ENCODE assay signal across 33 cellular contexts in genomic region chr17:29197516-29198272, GRCh38. TPM values are rescaled to one million over a fixed set of nuclear protein-coding genes. Genes with fewer than 3 reads are reported as not detected.
DNase-seq lines count a peak whose midpoint lies in the region; ATAC-seq and TF ChIP-seq lines count a peak whose summit lies in the region.
"Had no signal": no experiment of that assay in that cellular context is flagged by ENCODE, and none has a peak within 500 bp of the region (broad histone marks: within the 10 kb centered on the region; RNA-seq: fewer than 3 reads in every experiment).

No MANE protein-coding gene starts in this region.

- no peaks in the 10 kb centered on the region for H3K9me3 Mint-ChIP-seq in dendritic cell treated with granulocyte-macrophage colony-stimulating factor and Interleukin-4, amounts not matched to agents 40 ng/mL and 50 ng/mL, for 4 days
- H3K9me3 Mint-ChIP-seq: activated CD4-positive, alpha-beta memory T cell treated with anti-CD3 and anti-CD28 coated beads for 36 hours; activated naive CD4-positive, alpha-beta T cell treated with anti-CD3 and anti-CD28 coated beads, Interleukin-2, amount 50 U/mL, for 72 hours; CD4-positive, alpha-beta T cell; effector memory CD8-positive, alpha-beta T cell; immature natural killer cell; nephron progenitor cell had no signal

- no peaks in the 10 kb centered on the region for H3K79me1 ChIP-seq in IMR-90 (ENCODE audit: low read depth in 1 of 2, low read length in 2 of 2)

- H2AFZ ChIP-seq in IMR-90 (replicated peaks; ENCODE audit: low read length, poor library complexity) = peak overlapping the region; percentile 71

- no peaks in the 10 kb centered on the region for H4K20me1 ChIP-seq in IMR-90 (ENCODE audit: insufficient read depth, low read length)

- in situ Hi-C loops in IMR-90 (cut with MboI; ENCODE audit: low sequenced_read_pairs) = no loop called here

- H3K4me3 Mint-ChIP-seq in dendritic cell treated with granulocyte-macrophage colony-stimulating factor and Interleukin-4, amounts not matched to agents 40 ng/mL and 50 ng/mL, for 4 days = no peak overlapping the region
- H3K4me3 Mint-ChIP-seq: activated CD4-positive, alpha-beta memory T cell treated with anti-CD3 and anti-CD28 coated beads for 36 hours; CD4-positive, alpha-beta T cell; effector memory CD8-positive, alpha-beta T cell; immature natural killer cell; nephron progenitor cell had no signal

- no TSS peak for BruUV-seq in IMR-90 (replicated peaks; lab: Mats Ljungman, UMichigan)

- H4K8ac ChIP-seq in IMR-90 (ENCODE audit: low read depth in 2 of 2, low read length in 2 of 2) = no peak overlapping the region

- dilution Hi-C loops in IMR-90 (cut with HindIII; ENCODE audit: low sequenced_read_pairs, unreplicated experiment) = no loop called here

- H3K23ac ChIP-seq in IMR-90 (ENCODE audit: low read depth, low read length) = no peak overlapping the region

- no peak overlapping the region for H3K4me2 ChIP-seq in IMR-90 (ENCODE audit: low read depth, low read length)

- H3K4me1 ChIP-seq in IMR-90 (ENCODE audit: control insufficient read depth, insufficient read depth, low read length) (peaks cover 2% of the 10 kb centered on the region; the same call in 1 of the 2 replicates), SJCRH30 (peaks cover 30% of the 10 kb centered on the region)
- H3K4me1 ChIP-seq: testis had no signal

- no peak overlapping the region for H3K56ac ChIP-seq in IMR-90 (ENCODE audit: extremely low read depth, insufficient read depth, low read length)

- H3K18ac ChIP-seq in IMR-90 (ENCODE audit: low read depth, low read length) = no peak overlapping the region

- H3K27ac ChIP-seq in IMR-90 (ENCODE audit: insufficient read depth, low read length) = no peak overlapping the region
- H3K27ac ChIP-seq in temporal lobe (ENCODE audit: low read depth, low read length) = peak overlapping the region; percentile 66
- H3K27ac ChIP-seq in SJCRH30 = no peak overlapping the region
- H3K27ac ChIP-seq: ovary, skin epidermis, testis had no signal

- TF ChIP-seq POLR2A in IMR-90 (IDR thresholded peaks at IDR 0.05; ENCODE audit: low read depth, low read length) = no peak

- no peak for TF ChIP-seq CTCF in IMR-90 (conservative IDR thresholded peaks at IDR 0.05; ENCODE audit: low read depth, low read length)

- H3K9ac ChIP-seq in IMR-90 (ENCODE audit: low read depth, low read length) = no peak overlapping the region

- H2AK5ac ChIP-seq in IMR-90 (ENCODE audit: low read depth, low read length) = no peak overlapping the region; the same call in 1 of the 2 replicates

- POLR2A ChIA-PET in IMR-90 (lab: Charles Lee; ENCODE audit: unreplicated experiment) = interaction anchor here (0.5 kb wide), 1 partner anchor 317 kb away, joined by 12 read pairs; no protein-coding TSS in a partner anchor

- no peak overlapping the region for H4K91ac ChIP-seq in IMR-90 (ENCODE audit: insufficient read depth, low read depth, low read length)

- no peak overlapping the region for H3K14ac ChIP-seq in IMR-90 (replicated peaks; ENCODE audit: low read depth, low read length)

- H2BK5ac ChIP-seq in IMR-90 (ENCODE audit: low read depth, low read length, poor library complexity, severe bottlenecking) = no peak overlapping the region

- no peak overlapping the region for H2BK120ac ChIP-seq in IMR-90 (ENCODE audit: low read depth, low read length)

- TF ChIP-seq RAD21 in IMR-90 (IDR thresholded peaks at IDR 0.05; ENCODE audit: low read length) = no peak

- WGBS in IMR-90 (ENCODE audit: extremely low coverage in 2 of 2, insufficient read length in 1 of 2), 2 experiments = 88% methylated on average over 9 of the region's 16 CpGs; no CpG with 5 or more reads in 1 of the 2 experiments

- H2BK20ac ChIP-seq in IMR-90 (ENCODE audit: low read depth, low read length) = no peak overlapping the region

- ATAC-seq in IMR-90 (ENCODE audit: low read depth) = no peak
- no peak for ATAC-seq in GM21390 (IDR thresholded peaks at IDR 0.05; ENCODE audit: unreplicated experiment)
- ATAC-seq in stimulated activated naive CD8-positive, alpha-beta T cell treated with anti-CD3 and anti-CD28 coated beads, Interleukin-15, Interleukin-2, amounts not matched to agents 100 U/mL and 50 U/mL, for 24 hours = no peak
- ATAC-seq: activated naive CD4-positive, alpha-beta T cell treated with anti-CD3 and anti-CD28 coated beads, Interleukin-2, amount 50 U/mL, for 72 hours; effector memory CD8-positive, alpha-beta T cell; left cardiac atrium; Right ventricle myocardium inferior had no signal

- peak overlapping the region; percentile 87 for H3K27ac Mint-ChIP-seq in dendritic cell treated with granulocyte-macrophage colony-stimulating factor and Interleukin-4, amounts not matched to agents 40 ng/mL and 50 ng/mL, for 4 days
- H3K27ac Mint-ChIP-seq: activated CD4-positive, alpha-beta memory T cell treated with anti-CD3 and anti-CD28 coated beads for 36 hours; activated naive CD4-positive, alpha-beta T cell treated with anti-CD3 and anti-CD28 coated beads, Interleukin-2, amount 50 U/mL, for 72 hours; CD4-positive, alpha-beta T cell; effector memory CD8-positive, alpha-beta T cell; immature natural killer cell; nephron progenitor cell had no signal

- H3K36me3 Mint-ChIP-seq in dendritic cell treated with granulocyte-macrophage colony-stimulating factor and Interleukin-4, amounts not matched to agents 40 ng/mL and 50 ng/mL, for 4 days (ENCODE audit: low read depth) = no peaks in the 10 kb centered on the region
- H3K36me3 Mint-ChIP-seq: activated CD4-positive, alpha-beta memory T cell treated with anti-CD3 and anti-CD28 coated beads for 36 hours; activated naive CD4-positive, alpha-beta T cell treated with anti-CD3 and anti-CD28 coated beads, Interleukin-2, amount 50 U/mL, for 72 hours; immature natural killer cell had no signal

- intact Hi-C loops in IMR-90 (cut with micrococcal nuclease) = no loop called here
- intact Hi-C loops in dendritic cell treated with granulocyte-macrophage colony-stimulating factor and Interleukin-4, amounts not matched to agents 40 ng/mL and 50 ng/mL, for 4 days (cut with micrococcal nuclease) = no loop called here

- CTCF ChIA-PET in IMR-90 (lab: Yijun Ruan, JAX) = interaction anchor here (2.6 kb wide), 1 partner anchor 18 kb away, joined by 8 read pairs; the partner anchor contains the start of gene MYO18A

- H3K4ac ChIP-seq in IMR-90 (ENCODE audit: low read depth, low read length) = no peak overlapping the region

- no peaks in the 10 kb centered on the region for H3K36me3 ChIP-seq in IMR-90 (ENCODE audit: control insufficient read depth, insufficient read depth, low read length)
- no peaks in the 10 kb centered on the region for H3K36me3 ChIP-seq in SJCRH30
- H3K36me3 ChIP-seq: ovary had no signal

- no peak overlapping the region for H4K5ac ChIP-seq in IMR-90 (ENCODE audit: low read depth, low read length)

- H3K9me3 ChIP-seq in IMR-90 (ENCODE audit: control insufficient read depth, insufficient read depth, low read length) (no peaks in the 10 kb centered on the region), SJCRH30 (replicated peaks) (no peaks in the 10 kb centered on the region)
- H3K9me3 ChIP-seq: ovary, testis had no signal

- peak; percentile 8 for DNase-seq in NCI-H2171 treated with DMSO at 0.1 percent for 48 hours (lab: John Stamatoyannopoulos, UW)
- no peak for DNase-seq in NCI-H2171 (lab: John Stamatoyannopoulos, UW)
- DNase-seq in IMR-90 = no peak
- DNase-seq in SJCRH30 = no peak
- DNase-seq in stimulated activated naive CD8-positive, alpha-beta T cell treated with anti-CD3 and anti-CD28 coated beads, Interleukin-15, Interleukin-2, amounts not matched to agents 100 U/mL and 50 U/mL, for 24 hours = no peak
- DNase-seq: activated CD4-positive, alpha-beta memory T cell treated with anti-CD3 and anti-CD28 coated beads for 36 hours; activated CD4-positive, CD25-positive, alpha-beta regulatory T cell treated with anti-CD3 and anti-CD28 coated beads, Interleukin-2, amount 50 U/mL, for 72 hours; activated CD8-positive, alpha-beta memory T cell treated with anti-CD3 and anti-CD28 coated beads, Interleukin-2, amount 50 U/mL, for 4 hours; CD4-positive, alpha-beta T cell; effector memory CD8-positive, alpha-beta T cell; EL; hypothalamus; immature natural killer cell; left cardiac atrium; NCI-H1092 treated with DMSO at 0.1 percent for 48 hours; NCI-H1930; NCI-H524; nephron progenitor cell; ovary; stimulated activated naive CD4-positive, alpha-beta T cell; testis had no signal

- H3K27me3 ChIP-seq in IMR-90 (ENCODE audit: control insufficient read depth, insufficient read depth, low read length) = peaks cover 16% of the 10 kb centered on the region
- H3K27me3 ChIP-seq in SJCRH30 = no peaks in the 10 kb centered on the region
- H3K27me3 ChIP-seq: ovary, testis had no signal

- peaks cover 70% of the 10 kb centered on the region for H3K4me1 Mint-ChIP-seq in dendritic cell treated with granulocyte-macrophage colony-stimulating factor and Interleukin-4, amounts not matched to agents 40 ng/mL and 50 ng/mL, for 4 days (ENCODE audit: low read depth)
- H3K4me1 Mint-ChIP-seq: immature natural killer cell had no signal

- H2AK9ac ChIP-seq in IMR-90 (replicated peaks; ENCODE audit: low read depth, low read length, poor library complexity) = no peak overlapping the region

- H3K9me1 ChIP-seq in IMR-90 (ENCODE audit: insufficient read depth, low read length) = 0 out of 2 replicates have a peak, but pooled peaks cover 6% of the 10 kb centered on the region

- H3K27me3 Mint-ChIP-seq in dendritic cell treated with granulocyte-macrophage colony-stimulating factor and Interleukin-4, amounts not matched to agents 40 ng/mL and 50 ng/mL, for 4 days = no peaks in the 10 kb centered on the region

- H2BK15ac ChIP-seq in IMR-90 (ENCODE audit: low read depth, low read length) = no peak overlapping the region

- H3K4me3 ChIP-seq in IMR-90 (ENCODE audit: insufficient read depth, low read depth, low read length) (no peak overlapping the region), SJCRH30 (no peak overlapping the region)
- H3K4me3 ChIP-seq: GM12878, ovary, skin epidermis, testis had no signal

TF ChIP-seq in IMR-90, 13 proteins besides CTCF, POLR2A, EP300 and RAD21 (continues in another document):
- TF ChIP-seq BHLHE40 (IDR thresholded peaks at IDR 0.05; ENCODE audit: low read depth, low read length) = no peak
- TF ChIP-seq MAFK (IDR thresholded peaks at IDR 0.05; ENCODE audit: low read depth, low read length) = no peak
- TF ChIP-seq MAZ (IDR thresholded peaks at IDR 0.05; ENCODE audit: borderline replicate concordance, low read depth, low read length) = no peak

RNA-seq across cellular contexts. Expression of gene MYO18A, which starts 17.5 kb away (rescaled TPM):
- total RNA-seq in IMR-90 (2012; rRNA removed) (39.1 and 40.0 TPM in 2 replicates), temporal lobe (54.6 TPM)
- 22.4 and 22.9 TPM in 2 replicates for polyA plus RNA-seq in IMR-90 (2012; rRNA removed)
- 12.8 and 19.0 TPM in 2 replicates for polyA plus RNA-seq in IMR-90 (2012; cell fraction: cytosol; rRNA removed)
- 95.5 and 141 TPM in 2 replicates for polyA plus RNA-seq in IMR-90 (2012; cell fraction: nucleus; rRNA removed; ENCODE audit: low replicate concordance)
- total RNA-seq in SJCRH30 (2014; rRNA removed; shearing (Covaris generic)) = 86.9 and 91.9 TPM in 2 replicates

RNA-seq across cellular contexts. Expression of gene CRYBA1, which starts 49.0 kb away (rescaled TPM):
- total RNA-seq in IMR-90 (2012; rRNA removed) (not detected in 2 replicates), temporal lobe (not detected)
- not detected in 2 replicates for polyA plus RNA-seq in IMR-90 (2012; rRNA removed)
- 0.08 TPM in 1 of 2 replicates, not detected in the other for polyA plus RNA-seq in IMR-90 (2012; cell fraction: cytosol; rRNA removed)
- polyA plus RNA-seq in IMR-90 (2012; cell fraction: nucleus; rRNA removed; ENCODE audit: low replicate concordance) = not detected in 2 replicates
- not detected in 2 replicates for total RNA-seq in SJCRH30 (2014; rRNA removed; shearing (Covaris generic))
- total RNA-seq: activated CD4-positive, alpha-beta memory T cell treated with anti-CD3 and anti-CD28 coated beads for 36 hours; activated naive CD4-positive, alpha-beta T cell treated with anti-CD3 and anti-CD28 coated beads, Interleukin-2, amount 50 U/mL, for 72 hours; CD4-positive, alpha-beta T cell; epithelial cell of proximal tubule; GM12878; left cardiac atrium; lung microvascular endothelial cell; mucosa of gallbladder; ovary; Right ventricle myocardium inferior; T-helper 2 cell treated with Interferon-gamma antibody and Interleukin-4, amounts not matched to agents 100 ng/mL and 5 ng/mL, for 36 hours; testis; urinary bladder had no signal
- polyA plus RNA-seq: GM12878, immature natural killer cell, ovary, urinary bladder had no signal
